ENCODE assay signal across 22 cellular contexts in the genomic region with DNA sequence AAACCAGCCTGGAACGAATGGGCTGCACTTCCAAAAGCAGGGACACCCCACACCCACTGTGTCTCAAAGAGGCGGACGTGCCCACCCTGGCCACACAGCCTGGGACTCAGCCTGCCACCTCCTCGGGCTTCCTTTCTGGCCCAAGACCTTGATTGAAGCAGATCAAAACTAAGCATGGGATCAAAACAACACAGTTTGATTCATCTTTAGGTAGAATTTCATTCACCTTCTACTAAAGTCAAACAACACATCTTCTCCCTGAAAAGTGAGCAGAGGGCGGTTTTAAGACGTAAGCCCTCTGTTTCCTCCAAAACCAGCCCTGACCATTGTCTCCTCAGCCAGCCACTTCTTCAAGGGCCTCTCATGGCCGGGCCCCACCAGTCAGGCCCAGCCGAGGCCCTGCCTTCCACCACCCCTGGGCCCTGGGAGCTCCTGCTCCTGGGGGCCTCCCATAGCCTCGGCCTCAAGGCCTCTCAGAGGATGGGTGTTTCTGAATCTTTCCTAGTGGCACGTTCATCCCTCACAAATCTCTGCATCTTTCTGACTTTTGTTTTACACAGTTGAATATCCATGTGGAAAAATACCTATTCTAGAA. TPM values are rescaled to one million over a fixed set of nuclear protein-coding genes. Genes with fewer than 3 reads are reported as not detected.
A peak's percentile ranks its signal among the peaks of the same experiment; 100 is the strongest.
DNase-seq lines count a peak whose midpoint lies in the region; ATAC-seq and TF ChIP-seq lines count a peak whose summit lies in the region.
"Had no signal": no experiment of that assay in that cellular context is flagged by ENCODE, and none has a peak within 500 bp of the region (broad histone marks: within the 10 kb centered on the region; RNA-seq: fewer than 3 reads in every experiment).

No MANE protein-coding gene starts in this region.

- no peak overlapping the region for H3K4me2 ChIP-seq in osteoblast (ENCODE audit: insufficient read depth, low read length)
- H3K4me2 ChIP-seq: KMS-11, PC-9 had no signal

- H3K9me3 Mint-ChIP-seq in activated naive CD4-positive, alpha-beta T cell treated with anti-CD3 and anti-CD28 coated beads, Interleukin-2, amount 10 ng/mL, durations not matched to agents 7 days and 5 days = no peaks in the 10 kb centered on the region
- H3K9me3 Mint-ChIP-seq in type B pancreatic cell (no peaks in the 10 kb centered on the region), chondrocyte (ENCODE audit: low read depth) (no peaks in the 10 kb centered on the region)
- H3K9me3 Mint-ChIP-seq: CD14-positive monocyte had no signal

- H3K4me3 Mint-ChIP-seq in activated naive CD4-positive, alpha-beta T cell treated with anti-CD3 and anti-CD28 coated beads, Interleukin-2, amount 10 ng/mL, durations not matched to agents 7 days and 5 days = no peak overlapping the region
- H3K4me3 Mint-ChIP-seq in type B pancreatic cell (no peak overlapping the region), chondrocyte (ENCODE audit: unreplicated experiment) (no peak overlapping the region)
- H3K4me3 Mint-ChIP-seq: B cell, CD14-positive monocyte had no signal

- CTCF ChIA-PET in activated naive CD4-positive, alpha-beta T cell treated with anti-CD3 and anti-CD28 coated beads, Interleukin-2, amount 10 ng/mL, durations not matched to agents 7 days and 5 days (lab: Charles Lee) = no interaction called here

- DNase-seq in activated naive CD4-positive, alpha-beta T cell treated with anti-CD3 and anti-CD28 coated beads, Interleukin-2, amount 10 ng/mL, durations not matched to agents 7 days and 5 days = peak; percentile 13
- DNase-seq in activated naive CD4-positive, alpha-beta T cell (lab: John Stamatoyannopoulos, UW) = no peak
- peak; percentile 15 for DNase-seq in islet precursor cell
- DNase-seq in osteoblast (ENCODE audit: insufficient read length, low spot score, missing footprints) = peak; percentile 48
- peak; percentile 47 for DNase-seq in type B pancreatic cell (ENCODE audit: extremely low spot score, unreplicated experiment)
- no peak for DNase-seq in chondrocyte (ENCODE audit: low spot score)
- DNase-seq in Ammon's horn (ENCODE audit: low spot score) = no peak
- DNase-seq: DMS53, GDM1, GOT3, IMR-90, NCI-H1092 treated with DMSO at 0.1 percent for 48 hours, NCI-H1436 treated with DMSO at 0.1 percent for 48 hours, NCI-H1930, NCI-H748 treated with DMSO at 0.1 percent for 48 hours, PC-9 had no signal

- no peaks in the 10 kb centered on the region for H3K36me3 Mint-ChIP-seq in activated naive CD4-positive, alpha-beta T cell treated with anti-CD3 and anti-CD28 coated beads, Interleukin-2, amount 10 ng/mL, durations not matched to agents 7 days and 5 days
- no peaks in the 10 kb centered on the region for H3K36me3 Mint-ChIP-seq in type B pancreatic cell
- no peaks in the 10 kb centered on the region for H3K36me3 Mint-ChIP-seq in chondrocyte (ENCODE audit: low read depth)
- H3K36me3 Mint-ChIP-seq: CD14-positive monocyte had no signal

- no peaks in the 10 kb centered on the region for H3K9me3 ChIP-seq in osteoblast (ENCODE audit: low read depth, low read length)

- no peak for TF ChIP-seq CTCF in osteoblast (IDR thresholded peaks at IDR 0.05; ENCODE audit: extremely low read depth, low read depth, low read length)
- TF ChIP-seq CTCF in type B pancreatic cell (conservative IDR thresholded peaks at IDR 0.05) = no peak
- TF ChIP-seq CTCF in chondrocyte (IDR thresholded peaks at IDR 0.05) = no peak

- no peak overlapping the region for H3K27ac Mint-ChIP-seq in activated naive CD4-positive, alpha-beta T cell treated with anti-CD3 and anti-CD28 coated beads, Interleukin-2, amount 10 ng/mL, durations not matched to agents 7 days and 5 days
- no peak overlapping the region for H3K27ac Mint-ChIP-seq in type B pancreatic cell
- H3K27ac Mint-ChIP-seq in chondrocyte (ENCODE audit: unreplicated experiment) = no peak overlapping the region
- H3K27ac Mint-ChIP-seq: B cell had no signal

- no peak overlapping the region for H3K4me3 ChIP-seq in osteoblast (ENCODE audit: insufficient read depth, low read length)
- H3K4me3 ChIP-seq: PC-9 had no signal

- no peaks in the 10 kb centered on the region for H3K27me3 ChIP-seq in osteoblast (ENCODE audit: insufficient read depth, low read length)

- no peaks in the 10 kb centered on the region for H4K20me1 ChIP-seq in osteoblast (ENCODE audit: insufficient read depth, low read length)

- H3K4me1 ChIP-seq in osteoblast (ENCODE audit: insufficient read depth, low read length) = no peaks in the 10 kb centered on the region

- H3K27ac ChIP-seq in osteoblast (ENCODE audit: low read depth, low read length) = no peak overlapping the region
- H3K27ac ChIP-seq: KMS-11, PC-9 had no signal

- no peaks in the 10 kb centered on the region for H3K4me1 Mint-ChIP-seq in activated naive CD4-positive, alpha-beta T cell treated with anti-CD3 and anti-CD28 coated beads, Interleukin-2, amount 10 ng/mL, durations not matched to agents 7 days and 5 days
- H3K4me1 Mint-ChIP-seq in type B pancreatic cell (ENCODE audit: unreplicated experiment) (no peaks in the 10 kb centered on the region), chondrocyte (ENCODE audit: low read depth) (peaks cover 4% of the 10 kb centered on the region)
- H3K4me1 Mint-ChIP-seq: B cell, CD14-positive monocyte had no signal

- no peak for ATAC-seq in GM18909 (IDR thresholded peaks at IDR 0.05; ENCODE audit: poor library complexity, unreplicated experiment)

- H3K36me3 ChIP-seq in osteoblast (ENCODE audit: insufficient read depth, low read length) = no peaks in the 10 kb centered on the region

- no peaks in the 10 kb centered on the region for H3K79me2 ChIP-seq in osteoblast (ENCODE audit: insufficient read depth, low read length)

- H2AFZ ChIP-seq in osteoblast (ENCODE audit: low read length) = no peak overlapping the region
- H2AFZ ChIP-seq: PC-9 had no signal

- peaks cover 5% of the 10 kb centered on the region for H3K27me3 Mint-ChIP-seq in activated naive CD4-positive, alpha-beta T cell treated with anti-CD3 and anti-CD28 coated beads, Interleukin-2, amount 10 ng/mL, durations not matched to agents 7 days and 5 days
- peaks cover 19% of the 10 kb centered on the region for H3K27me3 Mint-ChIP-seq in type B pancreatic cell
- peaks cover 5% of the 10 kb centered on the region for H3K27me3 Mint-ChIP-seq in chondrocyte (ENCODE audit: low read depth)
- H3K27me3 Mint-ChIP-seq: B cell had no signal

RNA-seq across cellular contexts. Expression of gene F10, which starts 6.3 kb away (rescaled TPM):
- 0.29 TPM in 1 of 2 replicates, not detected in the other for total RNA-seq in osteoblast
- total RNA-seq in type B pancreatic cell (ENCODE audit: low replicate concordance) = 34.4 and 53.6 TPM in 2 replicates
- 1.9 to 2.0 TPM in 2 of 3 replicates, not detected in the other for total RNA-seq in chondrocyte
- total RNA-seq: B cell, HT1080, PC-9 had no signal

RNA-seq across cellular contexts. Expression of gene F7, which starts 10.7 kb away (rescaled TPM):
- total RNA-seq in osteoblast (under 0.01 TPM in 1 of 2 replicates, not detected in the other), type B pancreatic cell (ENCODE audit: low replicate concordance) (3.0 and 5.3 TPM in 2 replicates), chondrocyte (0.34 to 0.85 TPM (median 0.60 TPM) in 3 replicates)
- total RNA-seq: B cell, PC-9 had no signal

RNA-seq across cellular contexts. Expression of gene PROZ, which starts 42.1 kb away (rescaled TPM):
- total RNA-seq in osteoblast (not detected in 2 replicates), type B pancreatic cell (ENCODE audit: low replicate concordance) (not detected in 2 replicates), chondrocyte (not detected in 3 replicates)
- total RNA-seq: B cell, HT1080, IMR-90, NCI-H460, PC-9 had no signal

Comparison
In these comparisons a context has a peak if more than half of its experiments do, and no peak if none do; other contexts are left out.
1. DNase-seq: peak in activated naive CD4-positive, alpha-beta T cell treated with anti-CD3 and anti-CD28 coated beads, Interleukin-2, amount 10 ng/mL, durations not matched to agents 7 days and 5 days (single experiment), islet precursor cell (single experiment), osteoblast (single experiment) and type B pancreatic cell (single experiment); none in activated naive CD4-positive, alpha-beta T cell (0 of 4), chondrocyte (single experiment) and Ammon's horn (single experiment).
2. RNA of gene F10, which starts 6.3 kb away (total RNA-seq): 34.4 to 53.6 TPM in type B pancreatic cell; 1.9 to 2.0 TPM in chondrocyte and 0.29 TPM in osteoblast; every median in the first group is over 10 times any median in the second.